ENCODE assay signal across 30 cellular contexts in the genomic region with DNA sequence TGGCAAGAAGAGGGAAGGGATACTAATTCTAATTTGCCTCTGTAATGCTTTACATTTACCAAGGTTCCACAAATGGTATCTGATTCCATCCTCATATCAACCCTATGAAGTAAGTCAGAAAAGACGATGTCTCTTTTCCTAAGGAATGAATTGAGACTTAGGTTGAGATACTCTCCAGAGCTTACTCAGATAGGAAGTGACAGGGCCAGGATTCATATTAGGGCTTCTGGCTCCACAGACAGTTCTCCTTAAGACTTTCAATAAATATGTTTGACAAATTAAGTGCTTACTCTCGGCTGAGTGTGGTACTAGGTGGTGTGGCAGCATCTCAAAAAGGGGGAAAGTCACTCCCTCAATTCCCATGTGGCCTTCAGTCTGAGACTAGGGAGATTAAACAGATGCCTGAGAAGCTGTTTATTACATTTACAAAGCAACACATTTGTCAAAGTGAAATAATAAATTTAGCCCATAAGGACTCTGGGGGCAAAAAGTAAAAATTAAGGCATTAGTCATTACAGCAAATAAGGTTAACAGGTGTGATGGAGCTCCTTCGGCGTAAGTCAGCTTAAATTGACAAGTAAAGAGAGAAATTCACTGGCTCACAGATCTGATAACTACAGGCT. TPM values are rescaled to one million over a fixed set of nuclear protein-coding genes. Genes with fewer than 3 reads are reported as not detected.
"Had no signal": no experiment of that assay in that cellular context is flagged by ENCODE, and none has a peak within 500 bp of the region (broad histone marks: within the 10 kb centered on the region; RNA-seq: fewer than 3 reads in every experiment).

No MANE protein-coding gene starts in this region.

- H3K4me3 Mint-ChIP-seq: activated CD4-positive, alpha-beta memory T cell treated with anti-CD3 and anti-CD28 coated beads, Interleukin-2, amount 10 ng/mL, durations not matched to agents 7 days and 5 days; activated CD4-positive, alpha-beta T cell treated with anti-CD3 and anti-CD28 coated beads, Interleukin-2, amount 10 ng/mL, durations not matched to agents 7 days and 5 days; activated naive CD4-positive, alpha-beta T cell treated with anti-CD3 and anti-CD28 coated beads, Interleukin-2, amount 10 ng/mL, durations not matched to agents 7 days and 5 days; activated T-cell treated with anti-CD3 and anti-CD28 coated beads, Interleukin-2, amount 50 U/mL, for 24 hours; dendritic cell treated with granulocyte-macrophage colony-stimulating factor and Interleukin-4, amounts not matched to agents 40 ng/mL and 50 ng/mL, for 4 days; naive B cell; nephron progenitor cell; stimulated activated effector memory CD8-positive, alpha-beta T cell treated with anti-CD3 and anti-CD28 coated beads, Interleukin-12 subunit alpha, Interleukin-12 subunit beta, amount 100 ng/mL, for 72 hours; stimulated activated naive CD8-positive, alpha-beta T cell treated with anti-CD3 and anti-CD28 coated beads, Interleukin-15, Interleukin-2, amounts not matched to agents 100 ng/mL and 50 ng/mL, for 24 hours; type B pancreatic cell; WTC11 had no signal

- H3K27ac Mint-ChIP-seq: activated CD4-positive, alpha-beta memory T cell treated with anti-CD3 and anti-CD28 coated beads, Interleukin-2, amount 10 ng/mL, durations not matched to agents 7 days and 5 days; activated CD4-positive, alpha-beta T cell treated with anti-CD3 and anti-CD28 coated beads, Interleukin-2, amount 10 ng/mL, durations not matched to agents 7 days and 5 days; activated naive CD4-positive, alpha-beta T cell treated with anti-CD3 and anti-CD28 coated beads, Interleukin-2, amount 10 ng/mL, durations not matched to agents 7 days and 5 days; activated T-cell treated with anti-CD3 and anti-CD28 coated beads, Interleukin-2, amount 50 U/mL, for 24 hours; dendritic cell treated with granulocyte-macrophage colony-stimulating factor and Interleukin-4, amounts not matched to agents 40 ng/mL and 50 ng/mL, for 4 days; nephron progenitor cell; stimulated activated effector memory CD8-positive, alpha-beta T cell treated with anti-CD3 and anti-CD28 coated beads, Interleukin-12 subunit alpha, Interleukin-12 subunit beta, amount 100 ng/mL, for 72 hours; stimulated activated naive CD8-positive, alpha-beta T cell treated with anti-CD3 and anti-CD28 coated beads, Interleukin-15, Interleukin-2, amounts not matched to agents 100 ng/mL and 50 ng/mL, for 24 hours; type B pancreatic cell; WTC11 had no signal

- H3K36me3 ChIP-seq: breast epithelium, esophagus muscularis mucosa, left lung, neutrophil, ovary, prostate gland, uterus had no signal

- H3K27me3 ChIP-seq: breast epithelium, esophagus muscularis mucosa, left lung, neutrophil, ovary, uterus had no signal

- H3K36me3 Mint-ChIP-seq: activated naive CD4-positive, alpha-beta T cell treated with anti-CD3 and anti-CD28 coated beads, Interleukin-2, amount 10 ng/mL, durations not matched to agents 7 days and 5 days; naive B cell; stimulated activated effector memory CD8-positive, alpha-beta T cell treated with anti-CD3 and anti-CD28 coated beads, Interleukin-12 subunit alpha, Interleukin-12 subunit beta, amount 100 ng/mL, for 72 hours; type B pancreatic cell had no signal

- H3K4me3 ChIP-seq: breast epithelium, esophagus muscularis mucosa, left lung, lung, ovary, prostate gland, uterus had no signal

- H3K4me1 ChIP-seq: breast epithelium, esophagus muscularis mucosa, left lung, prostate gland, uterus had no signal

- H3K9me3 Mint-ChIP-seq: activated CD4-positive, alpha-beta memory T cell treated with anti-CD3 and anti-CD28 coated beads, Interleukin-2, amount 10 ng/mL, durations not matched to agents 7 days and 5 days; activated CD4-positive, alpha-beta T cell treated with anti-CD3 and anti-CD28 coated beads, Interleukin-2, amount 10 ng/mL, durations not matched to agents 7 days and 5 days; activated naive CD4-positive, alpha-beta T cell treated with anti-CD3 and anti-CD28 coated beads, Interleukin-2, amount 10 ng/mL, durations not matched to agents 7 days and 5 days; activated T-cell treated with anti-CD3 and anti-CD28 coated beads, Interleukin-2, amount 50 U/mL, for 24 hours; dendritic cell treated with granulocyte-macrophage colony-stimulating factor and Interleukin-4, amounts not matched to agents 40 ng/mL and 50 ng/mL, for 4 days; naive B cell; stimulated activated effector memory CD8-positive, alpha-beta T cell treated with anti-CD3 and anti-CD28 coated beads, Interleukin-12 subunit alpha, Interleukin-12 subunit beta, amount 100 ng/mL, for 72 hours; stimulated activated naive CD8-positive, alpha-beta T cell treated with anti-CD3 and anti-CD28 coated beads, Interleukin-15, Interleukin-2, amounts not matched to agents 100 ng/mL and 50 ng/mL, for 24 hours had no signal

- ATAC-seq: left lung; sciatic nerve; stimulated activated effector memory CD8-positive, alpha-beta T cell treated with anti-CD3 and anti-CD28 coated beads, Interleukin-12 subunit alpha, Interleukin-12 subunit beta, amount 100 ng/mL, for 72 hours had no signal

- H3K27ac ChIP-seq: breast epithelium, esophagus muscularis mucosa, left lung, neutrophil, ovary, prostate gland, uterus had no signal

- H3K27me3 Mint-ChIP-seq: dendritic cell treated with granulocyte-macrophage colony-stimulating factor and Interleukin-4, amounts not matched to agents 40 ng/mL and 50 ng/mL, for 4 days; type B pancreatic cell had no signal

- DNase-seq: activated CD4-positive, alpha-beta memory T cell treated with anti-CD3 and anti-CD28 coated beads, Interleukin-2, amount 10 ng/mL, durations not matched to agents 7 days and 5 days; activated CD4-positive, alpha-beta T cell treated with anti-CD3 and anti-CD28 coated beads for 1 hour; activated CD4-positive, alpha-beta T cell treated with anti-CD3 and anti-CD28 coated beads, Interleukin-2, amount 10 ng/mL, durations not matched to agents 7 days and 5 days; activated CD8-positive, alpha-beta memory T cell treated with anti-CD3 and anti-CD28 coated beads, Interleukin-2, amount 50 U/mL, for 48 hours; activated gamma-delta T cell; activated naive CD4-positive, alpha-beta T cell treated with anti-CD3 and anti-CD28 coated beads, Interleukin-2, amount 10 ng/mL, durations not matched to agents 7 days and 5 days; activated T-cell treated with anti-CD3 and anti-CD28 coated beads, Interleukin-2, amount 50 U/mL, for 24 hours; amygdala; central memory CD4-positive, alpha-beta T cell; effector CD4-positive, alpha-beta T cell; foreskin melanocyte; left lung; naive B cell; nephron progenitor cell; ovary; retina; small intestine; stimulated activated CD4-positive, alpha-beta T cell treated with anti-CD3 and anti-CD28 coated beads, Interleukin-4, amount 100 ng/mL, for 24 hours; uterus had no signal

- H3K4me1 Mint-ChIP-seq: activated CD4-positive, alpha-beta memory T cell treated with anti-CD3 and anti-CD28 coated beads, Interleukin-2, amount 10 ng/mL, durations not matched to agents 7 days and 5 days; activated CD4-positive, alpha-beta T cell treated with anti-CD3 and anti-CD28 coated beads, Interleukin-2, amount 10 ng/mL, durations not matched to agents 7 days and 5 days; activated naive CD4-positive, alpha-beta T cell treated with anti-CD3 and anti-CD28 coated beads, Interleukin-2, amount 10 ng/mL, durations not matched to agents 7 days and 5 days; naive B cell; stimulated activated effector memory CD8-positive, alpha-beta T cell treated with anti-CD3 and anti-CD28 coated beads, Interleukin-12 subunit alpha, Interleukin-12 subunit beta, amount 100 ng/mL, for 72 hours had no signal

- H3K9me3 ChIP-seq: breast epithelium, esophagus muscularis mucosa, left lung, neutrophil, ovary, prostate gland, uterus had no signal

RNA-seq across cellular contexts. Expression of a gene that starts 14.2 kb away (rescaled TPM):
- total RNA-seq: activated CD4-positive, alpha-beta memory T cell treated with anti-CD3 and anti-CD28 coated beads, Interleukin-2, amount 10 ng/mL, durations not matched to agents 7 days and 5 days; activated CD4-positive, alpha-beta T cell treated with anti-CD3 and anti-CD28 coated beads, Interleukin-2, amount 10 ng/mL, durations not matched to agents 7 days and 5 days; WTC11 had no signal
